In the genomic region with DNA sequence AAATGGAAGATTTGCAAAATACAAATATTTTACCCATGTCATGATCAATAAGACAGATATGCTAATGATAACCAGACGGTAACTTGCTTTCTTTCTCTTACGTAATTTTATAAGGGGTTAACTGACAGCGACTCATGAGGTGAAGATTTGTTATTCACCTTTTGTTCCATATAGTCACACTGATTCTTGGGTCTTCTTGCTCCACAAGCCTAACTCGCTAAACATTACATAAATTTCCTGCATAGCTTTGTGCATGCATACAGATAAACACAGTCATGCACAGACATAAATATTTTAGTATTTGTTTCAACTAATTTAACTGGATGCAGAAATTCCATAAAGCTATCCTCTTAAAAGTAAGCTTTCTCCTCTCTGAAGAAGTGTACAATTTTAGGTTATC, we compare ENCODE assay signal across 16 cellular contexts.
"Had no signal": no experiment of that assay in that cellular context is flagged by ENCODE, and none has a peak within 500 bp of the region (broad histone marks: within the 10 kb centered on the region; RNA-seq: fewer than 3 reads in every experiment).

No MANE protein-coding gene starts in this region.

- ATAC-seq: gastrocnemius medialis; heart right ventricle; left lobe of liver; natural killer cell; stimulated activated memory B cell treated with anti-CD40 and anti-IgM and Interleukin-4, amounts not matched to agents 10 μg/mL and 1 μg/mL and 100 μg/mL, for 72 hours had no signal

- H3K4me3 ChIP-seq: gastrocnemius medialis, heart right ventricle, right atrium auricular region, sigmoid colon, smooth muscle cell, tibial artery, upper lobe of left lung, vagina had no signal

- DNase-seq: erythroblast; gastrocnemius medialis; heart right ventricle; hypothalamus; islet precursor cell; mammary epithelial cell; natural killer cell; sigmoid colon; stimulated activated CD4-positive, alpha-beta T cell treated with anti-CD3 and anti-CD28 coated beads, Interleukin-4, amount 100 ng/mL, for 1 hour; tibial artery; upper lobe of left lung had no signal

- H3K27me3 ChIP-seq: gastrocnemius medialis, heart right ventricle, right atrium auricular region, sigmoid colon, tibial artery, upper lobe of left lung, vagina had no signal

- H3K27ac ChIP-seq: gastrocnemius medialis, heart right ventricle, right atrium auricular region, sigmoid colon, tibial artery, upper lobe of left lung, vagina had no signal

- H3K4me1 ChIP-seq: gastrocnemius medialis, heart right ventricle, right atrium auricular region, sigmoid colon, upper lobe of left lung, vagina had no signal

- H3K4me2 ChIP-seq: smooth muscle cell had no signal

- H3K9me3 ChIP-seq: gastrocnemius medialis, heart right ventricle, right atrium auricular region, sigmoid colon, tibial artery, upper lobe of left lung, vagina had no signal
